In genomic region chr3:129577925-129578742, GRCh38 we compare ENCODE assay signal across 8 cellular contexts. TPM values are rescaled to one million over a fixed set of nuclear protein-coding genes. Genes with fewer than 3 reads are reported as not detected.
DNase-seq lines count a peak whose midpoint lies in the region; ATAC-seq and TF ChIP-seq lines count a peak whose summit lies in the region.

No MANE protein-coding gene starts in this region.

- no peak for TF ChIP-seq EP300 in gastroesophageal sphincter (IDR thresholded peaks at IDR 0.05)

- peak; percentile 43 for ATAC-seq in Right ventricle myocardium inferior
- ATAC-seq in gastroesophageal sphincter: peak; percentile 44
- ATAC-seq in GM19395 (IDR thresholded peaks at IDR 0.05; ENCODE audit: unreplicated experiment): no peak
- ATAC-seq in GM21737 (IDR thresholded peaks at IDR 0.05; ENCODE audit: unreplicated experiment): no peak

- H3K4me1 ChIP-seq in gastroesophageal sphincter: peaks cover 0 to 36% (median 18%) of the 10 kb centered on the region in 3 donors
- H3K4me1 ChIP-seq in vagina: peaks cover 35% of the 10 kb centered on the region

- DNase-seq in Right ventricle myocardium inferior (ENCODE audit: missing footprints) (peak; percentile 80), cardiac septum (ENCODE audit: low spot score) (no peak), NAMALWA (ENCODE audit: low spot score) (peak; percentile 92), vagina (ENCODE audit: extremely low spot score in 2 of 2) (no peak), posterior vena cava (ENCODE audit: low spot score) (no peak)

- no peaks in the 10 kb centered on the region for H3K27me3 ChIP-seq in gastroesophageal sphincter
- no peaks in the 10 kb centered on the region for H3K27me3 ChIP-seq in vagina

- peak overlapping the region in 3 of 4 donors; percentile 46 to 77 (median 64) for H3K27ac ChIP-seq in gastroesophageal sphincter
- H3K27ac ChIP-seq in vagina: peak overlapping the region; percentile 87

- H3K9me3 ChIP-seq in gastroesophageal sphincter (no peaks in the 10 kb centered on the region), vagina (no peaks in the 10 kb centered on the region)

- H3K36me3 ChIP-seq in gastroesophageal sphincter: peaks cover 0 to 94% of the 10 kb centered on the region in 2 donors
- H3K36me3 ChIP-seq in vagina: peaks cover 0 to 38% of the 10 kb centered on the region in 2 donors

- TF ChIP-seq POLR2A in gastroesophageal sphincter (IDR thresholded peaks at IDR 0.05) (no peak), vagina (IDR thresholded peaks at IDR 0.05) (no peak)

- intact Hi-C loops in Right ventricle myocardium inferior (cut with DNase I) (no loop called here), cardiac septum (cut with DNase I) (no loop called here), vagina (cut with DNase I) (no loop called here), posterior vena cava (cut with DNase I) (no loop called here)

- no peak for TF ChIP-seq CTCF in gastroesophageal sphincter (IDR thresholded peaks at IDR 0.05)
- no peak for TF ChIP-seq CTCF in vagina (IDR thresholded peaks at IDR 0.05)

- WGBS in gastroesophageal sphincter (ENCODE audit: low coverage in 1 of 2), 2 donors: 35 to 80% methylated on average over 2 to 3 of the region's 21 CpGs

- H3K4me3 ChIP-seq in gastroesophageal sphincter: no peak overlapping the region
- H3K4me3 ChIP-seq in vagina: no peak overlapping the region

RNA-seq across cellular contexts. Expression of gene PLXND1, which starts 28.3 kb away (rescaled TPM):
- total RNA-seq in Right ventricle myocardium inferior (66.3 TPM), cardiac septum (54.8 TPM), gastroesophageal sphincter (10 to 100 TPM; 45.0 to 77.9 (median 61.5) TPM), vagina (96.5 TPM), posterior vena cava (100 to 1,000 TPM; 155 to 241 TPM)

RNA-seq across cellular contexts. Expression of gene H1-8, which starts 35.2 kb away (rescaled TPM):
- total RNA-seq in Right ventricle myocardium inferior (not detected), cardiac septum (not detected), gastroesophageal sphincter (not detected), vagina (not detected), posterior vena cava (not detected)

RNA-seq across cellular contexts. Expression of gene RHO, which starts 49.7 kb away (rescaled TPM):
- total RNA-seq in Right ventricle myocardium inferior (not detected), cardiac septum (not detected), gastroesophageal sphincter (not detected), vagina (not detected), posterior vena cava (not detected)

Comparison
In these comparisons a context has a peak if more than half of its experiments do, and no peak if none do; other contexts are left out.
1. DNase-seq: peak in Right ventricle myocardium inferior (single experiment) and NAMALWA (single experiment); none in cardiac septum (single experiment), vagina (0 of 2) and posterior vena cava (single experiment).
2. ATAC-seq: peak in Right ventricle myocardium inferior (single experiment) and gastroesophageal sphincter (single experiment); none in GM19395 (single experiment) and GM21737 (single experiment).